ENCODE assay signal across 10 cellular contexts in the genomic region with DNA sequence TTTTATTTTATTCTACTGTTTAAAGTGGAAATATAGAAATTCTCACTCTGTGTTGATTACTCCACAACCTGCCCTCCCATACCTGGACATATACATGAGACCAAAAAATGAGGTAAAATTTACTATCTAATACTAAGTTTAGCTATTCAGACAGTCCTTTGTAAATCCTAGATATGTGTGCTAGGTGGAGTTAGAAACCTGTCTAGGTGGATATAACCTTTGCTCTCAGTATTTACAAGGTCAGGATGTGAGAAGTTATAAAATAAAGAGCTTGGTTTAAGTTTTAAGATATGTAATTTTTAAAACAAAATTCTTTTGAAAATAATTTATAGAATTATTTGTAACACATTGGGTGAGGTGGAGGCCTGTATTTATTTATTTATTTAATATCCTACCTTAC.
"Had no signal": no experiment of that assay in that cellular context is flagged by ENCODE, and none has a peak within 500 bp of the region (broad histone marks: within the 10 kb centered on the region; RNA-seq: fewer than 3 reads in every experiment).

No MANE protein-coding gene starts in this region.

- H3K4me2 ChIP-seq: GM23338 had no signal

- H3K4me3 ChIP-seq: GM23248, GM23338, HAP-1 had no signal

- H3K9me3 ChIP-seq: HAP-1 had no signal

- DNase-seq: GM23248, GOT3, H7, H9, HCEC 1CT, HFFc6 had no signal

- H2AFZ ChIP-seq: GM23248, GM23338 had no signal

- H3K27ac ChIP-seq: GM23248 had no signal

- H3K36me3 ChIP-seq: HAP-1 had no signal

- FAIRE-seq: H1, H54 had no signal

- ATAC-seq: GM23338 had no signal

- H3K9ac ChIP-seq: GM23248 had no signal
